27 cellular contexts compared by ENCODE assay signal in the genomic region with DNA sequence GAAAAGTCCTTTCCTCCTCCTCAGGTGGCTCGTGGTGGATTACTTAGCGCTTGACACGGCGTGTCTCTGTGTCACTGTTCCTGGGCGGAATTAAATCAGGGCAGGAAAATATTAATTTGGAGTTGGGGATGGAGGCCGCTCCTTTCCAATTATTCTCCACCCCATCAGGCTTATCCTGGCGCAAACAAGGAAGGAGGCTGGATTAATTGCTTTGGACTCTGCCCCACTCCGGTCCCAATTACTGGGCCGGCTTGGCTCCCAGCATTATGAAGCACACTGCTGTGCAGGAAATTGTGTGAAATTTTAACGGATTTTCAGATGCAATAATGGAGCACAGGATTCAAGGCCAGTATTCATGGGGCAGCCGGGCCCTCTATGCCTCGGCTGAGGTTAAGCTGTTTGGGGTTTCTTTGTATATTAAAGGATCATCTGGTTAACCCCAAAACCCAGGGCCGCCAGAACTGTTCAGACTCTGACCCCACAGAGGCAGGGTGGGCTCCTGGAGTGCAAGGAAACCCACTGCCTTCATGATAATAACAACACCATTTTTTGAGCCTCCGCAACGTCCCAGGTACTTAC.
"Had no signal": no experiment of that assay in that cellular context is flagged by ENCODE, and none has a peak within 500 bp of the region (broad histone marks: within the 10 kb centered on the region; RNA-seq: fewer than 3 reads in every experiment).

No MANE protein-coding gene starts in this region.

- DNase-seq: activated CD4-positive, alpha-beta T cell treated with anti-CD3 and anti-CD28 coated beads for 36 hours; activated CD4-positive, CD25-positive, alpha-beta regulatory T cell; activated CD8-positive, alpha-beta memory T cell treated with anti-CD3 and anti-CD28 coated beads, Interleukin-2, amount 10 ng/mL, durations not matched to agents 7 days and 5 days; activated CD8-positive, alpha-beta T cell treated with anti-CD3 and anti-CD28 coated beads, Interleukin-2, amount 10 ng/mL, durations not matched to agents 7 days and 5 days; activated naive CD8-positive, alpha-beta T cell treated with anti-CD3 and anti-CD28 coated beads, Interleukin-2, amount 50 U/mL, for 24 hours; activated T-cell treated with anti-CD3 and anti-CD28 coated beads, Interleukin-2, amount 50 U/mL, for 48 hours; effector CD8-positive, alpha-beta T cell; esophagus squamous epithelium; foreskin melanocyte; kidney glomerular epithelial cell; left ventricle myocardium inferior; mesendoderm; retina; stimulated activated CD4-positive, alpha-beta T cell treated with anti-CD3 and anti-CD28 coated beads, Interleukin-15, amount 100 ng/mL, for 24 hours; stimulated activated CD4-positive, alpha-beta T cell treated with anti-CD3 and anti-CD28 coated beads, Interleukin-2, amount 100 ng/mL, for 24 hours; stimulated activated naive CD4-positive, alpha-beta T cell treated with Interleukin-2 at 50 U/mL for 16 hours; uterus had no signal

- H3K9me3 ChIP-seq: esophagus squamous epithelium, left ventricle myocardium inferior, neutrophil, prostate gland, tibial nerve, uterus had no signal

- H3K4me3 Mint-ChIP-seq: activated CD4-positive, alpha-beta T cell treated with anti-CD3 and anti-CD28 coated beads for 36 hours; activated CD8-positive, alpha-beta memory T cell treated with anti-CD3 and anti-CD28 coated beads, Interleukin-2, amount 10 ng/mL, durations not matched to agents 7 days and 5 days; activated CD8-positive, alpha-beta T cell treated with anti-CD3 and anti-CD28 coated beads, Interleukin-2, amount 10 ng/mL, durations not matched to agents 7 days and 5 days; activated naive CD4-positive, alpha-beta T cell treated with anti-CD3 and anti-CD28 coated beads, Interleukin-2, amount 50 U/mL, for 24 hours; activated naive CD8-positive, alpha-beta T cell treated with anti-CD3 and anti-CD28 coated beads, Interleukin-2, amount 50 U/mL, for 24 hours; nephron had no signal

- H3K27me3 Mint-ChIP-seq: activated CD4-positive, alpha-beta T cell treated with anti-CD3 and anti-CD28 coated beads for 36 hours; activated naive CD4-positive, alpha-beta T cell treated with anti-CD3 and anti-CD28 coated beads, Interleukin-2, amount 50 U/mL, for 24 hours; activated naive CD8-positive, alpha-beta T cell treated with anti-CD3 and anti-CD28 coated beads, Interleukin-2, amount 50 U/mL, for 24 hours had no signal

- H3K9me3 Mint-ChIP-seq: activated naive CD4-positive, alpha-beta T cell treated with anti-CD3 and anti-CD28 coated beads, Interleukin-2, amount 50 U/mL, for 24 hours; activated naive CD8-positive, alpha-beta T cell treated with anti-CD3 and anti-CD28 coated beads, Interleukin-2, amount 50 U/mL, for 24 hours; activated T-helper 2 cell treated with anti-CD3 and anti-CD28 coated beads, Interferon-gamma antibody, Interleukin-2, Interleukin-4, amounts not matched to agents 10 μg/mL and 5 μg/mL and 100 μg/mL, durations not matched to agents 14 hours and 24 hours and 36 hours; nephron had no signal

- H3K4me3 ChIP-seq: esophagus squamous epithelium, left ventricle myocardium inferior, lung, prostate gland, tibial nerve, uterus had no signal

- H3K4me1 Mint-ChIP-seq: activated CD4-positive, alpha-beta T cell treated with anti-CD3 and anti-CD28 coated beads for 36 hours; activated CD8-positive, alpha-beta memory T cell treated with anti-CD3 and anti-CD28 coated beads, Interleukin-2, amount 10 ng/mL, durations not matched to agents 7 days and 5 days; activated naive CD4-positive, alpha-beta T cell treated with anti-CD3 and anti-CD28 coated beads, Interleukin-2, amount 50 U/mL, for 24 hours; activated naive CD8-positive, alpha-beta T cell treated with anti-CD3 and anti-CD28 coated beads, Interleukin-2, amount 50 U/mL, for 24 hours; nephron had no signal

- H3K27ac Mint-ChIP-seq: activated CD4-positive, alpha-beta T cell treated with anti-CD3 and anti-CD28 coated beads for 36 hours; activated CD8-positive, alpha-beta memory T cell treated with anti-CD3 and anti-CD28 coated beads, Interleukin-2, amount 10 ng/mL, durations not matched to agents 7 days and 5 days; activated CD8-positive, alpha-beta T cell treated with anti-CD3 and anti-CD28 coated beads, Interleukin-2, amount 10 ng/mL, durations not matched to agents 7 days and 5 days; activated naive CD4-positive, alpha-beta T cell treated with anti-CD3 and anti-CD28 coated beads, Interleukin-2, amount 50 U/mL, for 24 hours; activated naive CD8-positive, alpha-beta T cell treated with anti-CD3 and anti-CD28 coated beads, Interleukin-2, amount 50 U/mL, for 24 hours; activated T-helper 2 cell treated with anti-CD3 and anti-CD28 coated beads, Interferon-gamma antibody, Interleukin-2, Interleukin-4, amounts not matched to agents 10 μg/mL and 5 μg/mL and 100 μg/mL, durations not matched to agents 14 hours and 24 hours and 36 hours; nephron had no signal

- H3K36me3 ChIP-seq: esophagus squamous epithelium, left ventricle myocardium inferior, neutrophil, prostate gland, tibial nerve, uterus had no signal

- H3K27me3 ChIP-seq: tibial nerve, uterus had no signal

- H3K36me3 Mint-ChIP-seq: activated CD8-positive, alpha-beta memory T cell treated with anti-CD3 and anti-CD28 coated beads, Interleukin-2, amount 10 ng/mL, durations not matched to agents 7 days and 5 days; activated naive CD4-positive, alpha-beta T cell treated with anti-CD3 and anti-CD28 coated beads, Interleukin-2, amount 50 U/mL, for 24 hours had no signal

- H3K4me1 ChIP-seq: esophagus squamous epithelium, left ventricle myocardium inferior, prostate gland, tibial nerve, uterus had no signal

- FAIRE-seq: colon, endometrium had no signal

- H3K27ac ChIP-seq: epithelial cell of prostate, esophagus squamous epithelium, left ventricle myocardium inferior, neutrophil, prostate gland, tibial nerve, uterus had no signal
